Comparison of ENCODE assay signal across 20 cellular contexts in genomic region chr5:180176191-180176590, GRCh38. TPM values are rescaled to one million over a fixed set of nuclear protein-coding genes. Genes with fewer than 3 reads are reported as not detected.
DNase-seq lines count a peak whose midpoint lies in the region; ATAC-seq and TF ChIP-seq lines count a peak whose summit lies in the region.
"Had no signal": no experiment of that assay in that cellular context is flagged by ENCODE, and none has a peak within 500 bp of the region (broad histone marks: within the 10 kb centered on the region; RNA-seq: fewer than 3 reads in every experiment).

No MANE protein-coding gene starts in this region.

- no peak overlapping the region for H4K8ac ChIP-seq in neuronal stem cell (ENCODE audit: low read depth, low read length)

- H3K27me3 ChIP-seq in colonic mucosa (no peaks in the 10 kb centered on the region), neuronal stem cell (ENCODE audit: control insufficient read depth in 3 of 3, insufficient read depth in 3 of 3, low read depth in 1 of 3, low read length in 3 of 3) (no peaks in the 10 kb centered on the region)
- H3K27me3 ChIP-seq: BLaER1 had no signal

- POLR2A ChIA-PET in HEK293 (lab: Yijun Ruan, JAX) = no interaction called here

- H2BK15ac ChIP-seq in neuronal stem cell (ENCODE audit: low read length) = no peak overlapping the region

- H3K4me2 ChIP-seq in neuronal stem cell (ENCODE audit: insufficient read depth, low read length, poor library complexity, severe bottlenecking) = no peak overlapping the region
- H3K4me2 ChIP-seq: BLaER1, GM23338 had no signal

- H2BK5ac ChIP-seq in neuronal stem cell (ENCODE audit: low read length) = no peak overlapping the region

- H3K9ac ChIP-seq in colonic mucosa (ENCODE audit: low read depth in 2 of 2, low read length in 2 of 2) (no peak overlapping the region), neuronal stem cell (ENCODE audit: low read depth, low read length, poor library complexity) (no peak overlapping the region)
- H3K9ac ChIP-seq: BLaER1 had no signal

- no peak overlapping the region for H2AFZ ChIP-seq in neuronal stem cell (ENCODE audit: low read length)
- H2AFZ ChIP-seq: GM23338 had no signal

- no peaks in the 10 kb centered on the region for H3K9me3 ChIP-seq in HEK293 (ENCODE audit: control insufficient read depth, insufficient read depth, low read depth, low read length)
- no peaks in the 10 kb centered on the region for H3K9me3 ChIP-seq in colonic mucosa
- H3K9me3 ChIP-seq in neuronal stem cell (replicated peaks in 1 of 2; ENCODE audit: control insufficient read depth in 2 of 2, insufficient read depth in 1 of 2, low read depth in 1 of 2, low read length in 2 of 2) = no peaks in the 10 kb centered on the region
- H3K9me3 ChIP-seq: BLaER1 had no signal

- CTCF ChIA-PET in HEK293 (lab: Yijun Ruan, JAX) = no interaction called here

- no CpG with 5 or more reads among the region's 8 CpGs for WGBS in neuronal stem cell (ENCODE audit: extremely low coverage in 2 of 2, insufficient read length in 2 of 2, insufficient replicate concordance in 1 of 2), 2 donors

- H3K4me1 Mint-ChIP-seq in type B pancreatic cell (ENCODE audit: unreplicated experiment) = peaks cover 33% of the 10 kb centered on the region
- H3K4me1 Mint-ChIP-seq: CD4-positive, alpha-beta memory T cell had no signal

- no peak overlapping the region for H3K4me3 Mint-ChIP-seq in type B pancreatic cell
- H3K4me3 Mint-ChIP-seq: CD4-positive, alpha-beta memory T cell; GM23338; H9 had no signal

- H2BK120ac ChIP-seq in neuronal stem cell (ENCODE audit: low read depth, low read length) = no peak overlapping the region

- no peak overlapping the region for H3K27ac Mint-ChIP-seq in type B pancreatic cell
- H3K27ac Mint-ChIP-seq: CD4-positive, alpha-beta memory T cell; GM23338; H9 had no signal

- no peak overlapping the region for H3K14ac ChIP-seq in neuronal stem cell (ENCODE audit: low read length)

- intact Hi-C loops in colonic mucosa (cut with DNase I) = no loop called here

- ATAC-seq in GM21447 (IDR thresholded peaks at IDR 0.05; ENCODE audit: unreplicated experiment) (no peak), GM19463 (IDR thresholded peaks at IDR 0.05; ENCODE audit: unreplicated experiment) (no peak)
- ATAC-seq: GM23338 had no signal

- no peaks in the 10 kb centered on the region for H3K36me3 Mint-ChIP-seq in type B pancreatic cell
- H3K36me3 Mint-ChIP-seq: CD14-positive monocyte; CD4-positive, alpha-beta memory T cell had no signal

- H3K4me1 ChIP-seq in HEK293 (ENCODE audit: control insufficient read depth, insufficient read depth, low read length) = no peaks in the 10 kb centered on the region
- no peaks in the 10 kb centered on the region for H3K4me1 ChIP-seq in colonic mucosa
- peaks cover 9 to 16% of the 10 kb centered on the region in 2 donors for H3K4me1 ChIP-seq in neuronal stem cell (ENCODE audit: control insufficient read depth in 2 of 2, insufficient read depth in 1 of 2, low read depth in 1 of 2, low read length in 2 of 2)

- H3K4me3 ChIP-seq in HEK293 (ENCODE audit: low read depth, low read length) (no peak overlapping the region), colonic mucosa (no peak overlapping the region), neuronal stem cell (ENCODE audit: low read length in 2 of 2) (no peak overlapping the region)
- H3K4me3 ChIP-seq: BLaER1, GM23338 had no signal

- H3K36me3 ChIP-seq in HEK293 (ENCODE audit: control insufficient read depth in 2 of 2, insufficient read depth in 1 of 2, low read length in 2 of 2) (no peaks in the 10 kb centered on the region), colonic mucosa (no peaks in the 10 kb centered on the region), neuronal stem cell (replicated peaks in 1 of 2; ENCODE audit: control insufficient read depth in 2 of 2, insufficient read depth in 2 of 2, low read length in 2 of 2) (no peaks in the 10 kb centered on the region)
- H3K36me3 ChIP-seq: BLaER1 had no signal

- no peak overlapping the region for H2BK12ac ChIP-seq in neuronal stem cell (ENCODE audit: low read length)

- peak overlapping the region; percentile 82 for H3K23ac ChIP-seq in neuronal stem cell (ENCODE audit: low read depth, low read length, poor library complexity)

- no peak overlapping the region for H4K91ac ChIP-seq in neuronal stem cell (ENCODE audit: low read depth, low read length, poor library complexity)

- H3K79me1 ChIP-seq in neuronal stem cell (ENCODE audit: low read depth, low read length) = no peaks in the 10 kb centered on the region

- peak overlapping the region; percentile 35 for H3K18ac ChIP-seq in neuronal stem cell (ENCODE audit: low read length)

- H3K27me3 Mint-ChIP-seq in type B pancreatic cell = peaks cover 2% of the 10 kb centered on the region

- DNase-seq in colonic mucosa = peak; percentile 7
- DNase-seq in neuronal stem cell (ENCODE audit: low spot score) = no peak
- no peak for DNase-seq in GM19238 (ENCODE audit: insufficient read length, low spot score)
- no peak for DNase-seq in type B pancreatic cell (ENCODE audit: extremely low spot score, unreplicated experiment)
- DNase-seq: 8988T; CD4-positive, alpha-beta memory T cell; DMS153; DMS79; GDM1; H9 had no signal

- no peak overlapping the region for H2AK5ac ChIP-seq in neuronal stem cell (ENCODE audit: low read depth, low read length)

- H3K9me3 Mint-ChIP-seq in type B pancreatic cell = no peaks in the 10 kb centered on the region
- H3K9me3 Mint-ChIP-seq: CD4-positive, alpha-beta memory T cell; H9 had no signal

- no peak for TF ChIP-seq CTCF in HEK293 (tag by site-specific recombination; IDR thresholded peaks at IDR 0.05)
- TF ChIP-seq CTCF in colonic mucosa (IDR thresholded peaks at IDR 0.05) = no peak
- no peak for TF ChIP-seq CTCF in type B pancreatic cell (conservative IDR thresholded peaks at IDR 0.05)

- H3K27ac ChIP-seq in HEK293 (ENCODE audit: extremely low read depth, low read depth, low read length) = no peak overlapping the region
- no peak overlapping the region for H3K27ac ChIP-seq in colonic mucosa
- H3K27ac ChIP-seq in neuronal stem cell (replicated peaks; ENCODE audit: low read length) = no peak overlapping the region
- H3K27ac ChIP-seq in temporal lobe (ENCODE audit: low read depth, low read length) = peak overlapping the region; percentile 30
- H3K27ac ChIP-seq: BLaER1 had no signal

- no peak overlapping the region for H3K4ac ChIP-seq in neuronal stem cell (ENCODE audit: low read length)

TF ChIP-seq in HEK293, 187 proteins besides CTCF, POLR2A, EP300 and RAD21:
- TF ChIP-seq GLIS1 (tag by site-specific recombination; IDR thresholded peaks at IDR 0.05) (0 out of 2 replicates have a peak, but pooled peaks have one; percentile 19), ZNF776 (tag by site-specific recombination; IDR thresholded peaks at IDR 0.05; ENCODE audit: borderline replicate concordance) (no peak)

RNA-seq across cellular contexts. Expression of gene RASGEF1C, which starts 32.8 kb away (rescaled TPM):
- total RNA-seq in colonic mucosa = under 1 TPM in 1 of 2 donors, not detected in 1; 0.85 TPM
- polyA plus RNA-seq in neuronal stem cell (2013, experiment 1 of 2) = 1.6 TPM
- polyA plus RNA-seq in neuronal stem cell (2013, experiment 2 of 2) = 1.2 TPM
- 21.4 TPM for total RNA-seq in temporal lobe
- total RNA-seq in type B pancreatic cell (ENCODE audit: low replicate concordance) = 0.36 and 0.77 TPM in 2 replicates
- total RNA-seq: A673; CD4-positive, alpha-beta memory T cell; HT-29 had no signal
- polyA plus RNA-seq: AG04450; CD14-positive monocyte; CD4-positive, alpha-beta memory T cell had no signal

Comparison
In these comparisons a context has a peak if more than half of its experiments do, and no peak if none do; other contexts are left out.
1. RNA of gene RASGEF1C, which starts 32.8 kb away (total RNA-seq): 21.4 TPM in temporal lobe (single experiment); 0.85 TPM in colonic mucosa and 0.36 to 0.77 TPM in type B pancreatic cell; every median in the first group is over 10 times any median in the second.